In genomic region chr20:56417402-56417801, GRCh38 we compare ENCODE assay signal across 16 cellular contexts. TPM values are rescaled to one million over a fixed set of nuclear protein-coding genes. Genes with fewer than 3 reads are reported as not detected.
A peak's percentile ranks its signal among the peaks of the same experiment; 100 is the strongest.
DNase-seq lines count a peak whose midpoint lies in the region; ATAC-seq and TF ChIP-seq lines count a peak whose summit lies in the region.
"Had no signal": no experiment of that assay in that cellular context is flagged by ENCODE, and none has a peak within 500 bp of the region (broad histone marks: within the 10 kb centered on the region; RNA-seq: fewer than 3 reads in every experiment).

No MANE protein-coding gene starts in this region.

- H3K4me3 ChIP-seq in OCI-LY7 (ENCODE audit: low read depth, low read length, poor library complexity, severe bottlenecking), result no peak overlapping the region

- H3K9me2 ChIP-seq in OCI-LY7 (ENCODE audit: insufficient read depth, low read length), result no peaks in the 10 kb centered on the region

- POLR2A ChIA-PET in T-cell (lab: Charles Lee) (no interaction called here), OCI-LY7 (lab: Charles Lee) (interaction anchor here (1.0 kb wide), 1 partner anchor 13 kb away, joined by 3 read pairs; no protein-coding TSS in a partner anchor)

- H4K20me1 ChIP-seq in OCI-LY7 (ENCODE audit: insufficient read depth, low read length), result no peaks in the 10 kb centered on the region

- H3K4me2 ChIP-seq in OCI-LY7 (ENCODE audit: low read length), result no peak overlapping the region

- no peaks in the 10 kb centered on the region for H3K27me3 Mint-ChIP-seq in activated T-cell treated with anti-CD3 and anti-CD28 coated beads, Interleukin-2, amount 50 U/mL, for 72 hours (ENCODE audit: low read depth)
- no peaks in the 10 kb centered on the region for H3K27me3 Mint-ChIP-seq in T-cell
- no peaks in the 10 kb centered on the region for H3K27me3 Mint-ChIP-seq in stimulated activated naive CD8-positive, alpha-beta T cell treated with anti-CD3 and anti-CD28 coated beads, Interleukin-15, amount 100 ng/mL, for 72 hours
- H3K27me3 Mint-ChIP-seq: IgD-negative memory B cell had no signal

- intact Hi-C loops in OCI-LY7 (cut with micrococcal nuclease; ENCODE audit: unreplicated experiment), result no loop called here

- peak overlapping the region; percentile 66 for H3K27ac Mint-ChIP-seq in activated T-cell treated with anti-CD3 and anti-CD28 coated beads, Interleukin-2, amount 50 U/mL, for 72 hours
- H3K27ac Mint-ChIP-seq in T-cell, result peak overlapping the region; percentile 97
- no peak overlapping the region for H3K27ac Mint-ChIP-seq in stimulated activated naive CD8-positive, alpha-beta T cell treated with anti-CD3 and anti-CD28 coated beads, Interleukin-15, amount 100 ng/mL, for 72 hours

- H3K4me1 Mint-ChIP-seq in activated T-cell treated with anti-CD3 and anti-CD28 coated beads, Interleukin-2, amount 50 U/mL, for 72 hours (ENCODE audit: low read depth), result peaks cover 83% of the 10 kb centered on the region
- H3K4me1 Mint-ChIP-seq in T-cell, result peaks cover 86 to 88% (median 87%) of the 10 kb centered on the region in 3 donors
- peaks cover 90% of the 10 kb centered on the region for H3K4me1 Mint-ChIP-seq in stimulated activated naive CD8-positive, alpha-beta T cell treated with anti-CD3 and anti-CD28 coated beads, Interleukin-15, amount 100 ng/mL, for 72 hours

- CTCF ChIA-PET in T-cell (lab: Charles Lee), result interaction anchor here in 1 of 2 donors (1.2 to 1.5 kb wide), 2 partner anchors 25 to 51 kb away, joined by 3 to 5 read pairs; partner anchors contain the start of genes AURKA, CSTF1 and RTF2
- CTCF ChIA-PET in OCI-LY7 (lab: Charles Lee; ENCODE audit: unreplicated experiment), result no interaction called here

- TF ChIP-seq CTCF in OCI-LY7 (conservative IDR thresholded peaks at IDR 0.05; ENCODE audit: low read length), result no peak

- peaks cover 8% of the 10 kb centered on the region; the same call in 1 of the 2 replicates for H3K36me3 ChIP-seq in OCI-LY7 (ENCODE audit: insufficient read depth, low read length)

- no peaks in the 10 kb centered on the region for H3K9me3 ChIP-seq in OCI-LY7 (ENCODE audit: low read length)

- peaks cover under 1% of the 10 kb centered on the region in 2 donors for H3K9me3 Mint-ChIP-seq in activated T-cell treated with anti-CD3 and anti-CD28 coated beads, Interleukin-2, amount 50 U/mL, for 72 hours
- no peaks in the 10 kb centered on the region for H3K9me3 Mint-ChIP-seq in T-cell
- peaks cover 1 to 7% of the 10 kb centered on the region in 2 donors for H3K9me3 Mint-ChIP-seq in stimulated activated naive CD8-positive, alpha-beta T cell treated with anti-CD3 and anti-CD28 coated beads, Interleukin-15, amount 100 ng/mL, for 72 hours
- H3K9me3 Mint-ChIP-seq: IgD-negative memory B cell had no signal

- H3K4me1 ChIP-seq in OCI-LY7 (ENCODE audit: insufficient read depth, low read length, poor library complexity, severe bottlenecking), result no peaks in the 10 kb centered on the region

- H2AFZ ChIP-seq in OCI-LY7 (ENCODE audit: low read length), result no peak overlapping the region

- no peak for ATAC-seq in activated T-cell treated with anti-CD3 and anti-CD28 coated beads, Interleukin-2, amount 50 U/mL, for 72 hours (replicated peaks in 1 of 2)
- ATAC-seq in T-cell (replicated peaks in 1 of 4), result no peak
- ATAC-seq in stimulated activated naive CD8-positive, alpha-beta T cell treated with anti-CD3 and anti-CD28 coated beads, Interleukin-15, amount 100 ng/mL, for 72 hours, result no peak
- ATAC-seq: left colon had no signal

- DNase-seq in activated T-cell treated with anti-CD3 and anti-CD28 coated beads, Interleukin-2, amount 50 U/mL, for 72 hours, result no peak
- no peak for DNase-seq in activated T-cell treated with anti-CD3 and anti-CD28 coated beads, Interleukin-2, amount 50 U/mL, for 48 hours
- DNase-seq in T-cell (no peak), substantia nigra (lab: John Stamatoyannopoulos, UW) (no peak), NCI-H2227 (lab: John Stamatoyannopoulos, UW; ENCODE audit: unreplicated experiment) (no peak), OCI-LY7 (ENCODE audit: low spot score) (no peak)
- DNase-seq in stimulated activated naive CD8-positive, alpha-beta T cell treated with anti-CD3 and anti-CD28 coated beads, Interleukin-15, amount 100 ng/mL, for 72 hours, result no peak
- DNase-seq: activated naive CD4-positive, alpha-beta T cell treated with anti-CD3 and anti-CD28 coated beads, Interleukin-2, amount 50 U/mL, for 16 hours; left colon; NCI-H2081; NCI-H69; stimulated activated CD4-positive, alpha-beta T cell treated with anti-CD3 and anti-CD28 coated beads, Interleukin-4, amount 100 ng/mL, for 1 hour had no signal

- BruUV-seq in OCI-LY7 (replicated peaks; lab: Mats Ljungman, UMichigan), result no TSS peak

- peak overlapping the region in 1 of 2 donors; percentile 81 for H3K4me3 Mint-ChIP-seq in activated T-cell treated with anti-CD3 and anti-CD28 coated beads, Interleukin-2, amount 50 U/mL, for 72 hours
- H3K4me3 Mint-ChIP-seq in T-cell, result peak overlapping the region in 1 of 3 donors; percentile 63
- peak overlapping the region; percentile 42 to 79 for H3K4me3 Mint-ChIP-seq in stimulated activated naive CD8-positive, alpha-beta T cell treated with anti-CD3 and anti-CD28 coated beads, Interleukin-15, amount 100 ng/mL, for 72 hours

- H3K36me3 Mint-ChIP-seq in activated T-cell treated with anti-CD3 and anti-CD28 coated beads, Interleukin-2, amount 50 U/mL, for 72 hours (ENCODE audit: insufficient read depth in 2 of 2), result peaks cover 10 to 17% of the 10 kb centered on the region in 2 donors
- peaks cover 26% of the 10 kb centered on the region for H3K36me3 Mint-ChIP-seq in T-cell

- no peaks in the 10 kb centered on the region for H3K79me2 ChIP-seq in OCI-LY7 (ENCODE audit: insufficient read depth, low read depth, low read length)

- H3K27ac ChIP-seq in cingulate gyrus (ENCODE audit: low read depth, low read length), result peak overlapping the region; percentile 6
- H3K27ac ChIP-seq in substantia nigra (ENCODE audit: low read depth, low read length, poor library complexity, severe bottlenecking), result no peak overlapping the region
- no peak overlapping the region for H3K27ac ChIP-seq in OCI-LY7 (ENCODE audit: low read depth, low read length, poor library complexity, severe bottlenecking)

RNA-seq across cellular contexts. Expression of gene CASS4, which starts 5.3 kb away (rescaled TPM):
- 1 to 10 TPM; 3.5 to 6.9 TPM for total RNA-seq in activated T-cell treated with anti-CD3 and anti-CD28 coated beads, Interleukin-2, amount 50 U/mL, for 72 hours
- total RNA-seq in T-cell (10 to 100 TPM in 3 of 5 donors, 1 to 10 TPM in 2; 8.0 to 13.8 (median 11.2) TPM), OCI-LY7 (2022) (0.15 and 0.18 TPM in 2 replicates)
- 0.05 TPM in 1 of 2 replicates, not detected in the other for total RNA-seq in OCI-LY7 (2014; rRNA removed; shearing (Covaris generic))
- total RNA-seq: osteocyte, SK-MEL-5 had no signal

RNA-seq across cellular contexts. Expression of gene CSTF1, which starts 25.0 kb away (rescaled TPM):
- 10 to 100 TPM; 63.7 to 74.5 TPM for total RNA-seq in activated T-cell treated with anti-CD3 and anti-CD28 coated beads, Interleukin-2, amount 50 U/mL, for 72 hours
- total RNA-seq in T-cell, result 10 to 100 TPM; 17.3 to 47.7 (median 41.9) TPM
- total RNA-seq in OCI-LY7 (2014; rRNA removed; shearing (Covaris generic)), result 38.5 and 52.1 TPM in 2 replicates
- total RNA-seq in OCI-LY7 (2022), result 51.6 and 56.0 TPM in 2 replicates

RNA-seq across cellular contexts. Expression of gene AURKA, which starts 25.4 kb away (rescaled TPM):
- 100 to 1,000 TPM; 110 to 142 TPM for total RNA-seq in activated T-cell treated with anti-CD3 and anti-CD28 coated beads, Interleukin-2, amount 50 U/mL, for 72 hours
- total RNA-seq in T-cell (1 to 10 TPM; 1.3 to 2.3 (median 2.0) TPM), OCI-LY7 (2022) (97.1 and 105 TPM in 2 replicates)
- 55.5 and 63.2 TPM in 2 replicates for total RNA-seq in OCI-LY7 (2014; rRNA removed; shearing (Covaris generic))

RNA-seq across cellular contexts. Expression of gene RTF2, which starts 51.0 kb away (rescaled TPM):
- total RNA-seq in activated T-cell treated with anti-CD3 and anti-CD28 coated beads, Interleukin-2, amount 50 U/mL, for 72 hours, result 10 to 100 TPM; 80.8 to 82.7 TPM
- total RNA-seq in T-cell (10 to 100 TPM; 55.8 to 69.7 (median 64.8) TPM), OCI-LY7 (2022) (68.2 and 72.7 TPM in 2 replicates)
- total RNA-seq in OCI-LY7 (2014; rRNA removed; shearing (Covaris generic)), result 46.8 and 63.6 TPM in 2 replicates

RNA-seq across cellular contexts. Expression of gene FAM210B, which starts 58.6 kb away (rescaled TPM):
- 1 to 10 TPM; 4.6 to 4.9 TPM for total RNA-seq in activated T-cell treated with anti-CD3 and anti-CD28 coated beads, Interleukin-2, amount 50 U/mL, for 72 hours
- total RNA-seq in T-cell (10 to 100 TPM; 17.2 to 23.9 (median 20.4) TPM), OCI-LY7 (2022) (1.1 and 1.3 TPM in 2 replicates)
- total RNA-seq in OCI-LY7 (2014; rRNA removed; shearing (Covaris generic)), result 0.13 and 0.19 TPM in 2 replicates

Comparison
In these comparisons a context has a peak if more than half of its experiments do, and no peak if none do; other contexts are left out.
1. H3K27ac Mint-ChIP-seq: peak in activated T-cell treated with anti-CD3 and anti-CD28 coated beads, Interleukin-2, amount 50 U/mL, for 72 hours (single experiment) and T-cell (2 of 2); none in stimulated activated naive CD8-positive, alpha-beta T cell treated with anti-CD3 and anti-CD28 coated beads, Interleukin-15, amount 100 ng/mL, for 72 hours (0 of 2).
2. RNA of gene AURKA, which starts 25.4 kb away (total RNA-seq): 110 to 142 TPM in activated T-cell treated with anti-CD3 and anti-CD28 coated beads, Interleukin-2, amount 50 U/mL, for 72 hours and 55.5 to 105 TPM in OCI-LY7; 1.3 to 2.3 TPM in T-cell; every median in the first group is over 10 times any median in the second.